ENCODE assay signal across 29 cellular contexts in the genomic region with DNA sequence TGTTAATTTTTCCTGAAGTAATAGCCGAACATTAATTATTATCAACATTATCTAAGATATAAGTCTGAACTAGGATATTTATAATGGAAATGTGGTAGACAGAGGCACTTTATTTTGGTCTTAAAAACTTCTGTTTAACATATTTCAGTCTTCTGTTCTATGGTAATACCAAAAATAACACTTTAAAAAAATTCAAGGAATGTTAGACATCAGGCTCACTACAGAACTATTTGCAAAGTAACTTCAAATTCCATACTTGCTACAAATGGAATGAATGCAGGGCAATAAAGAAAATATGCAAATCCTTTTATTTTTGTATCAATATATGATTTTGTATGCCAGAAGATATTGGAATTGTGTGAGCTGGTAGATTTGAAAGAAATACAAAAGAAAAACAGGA.
DNase-seq lines count a peak whose midpoint lies in the region; ATAC-seq and TF ChIP-seq lines count a peak whose summit lies in the region.
"Had no signal": no experiment of that assay in that cellular context is flagged by ENCODE, and none has a peak within 500 bp of the region (broad histone marks: within the 10 kb centered on the region; RNA-seq: fewer than 3 reads in every experiment).

No MANE protein-coding gene starts in this region.

- H3K9ac ChIP-seq in SK-N-SH (no peak overlapping the region), fibroblast of lung (ENCODE audit: insufficient read depth, low read length) (no peak overlapping the region), skeletal muscle satellite cell (ENCODE audit: low read depth, low read length) (peak overlapping the region; percentile 50)
- H3K9ac ChIP-seq: KMS-11, parathyroid adenoma had no signal

- DNase-seq in ELR (ENCODE audit: low read depth): peak; percentile 40
- DNase-seq in SK-N-SH: no peak
- DNase-seq in fibroblast of lung (ENCODE audit: low read depth in 2 of 2): peak in 1 of 2 donors; percentile 69
- no peak for DNase-seq in COR-L47 (lab: John Stamatoyannopoulos, UW)
- no peak for DNase-seq in stimulated activated CD4-positive, alpha-beta T cell treated with anti-CD3 and anti-CD28 coated beads, Interleukin-15, amount 100 ng/mL, for 24 hours
- DNase-seq: activated CD4-positive, alpha-beta memory T cell treated with anti-CD3 and anti-CD28 coated beads for 36 hours; activated CD4-positive, CD25-positive, alpha-beta regulatory T cell treated with anti-CD3 and anti-CD28 coated beads, Interleukin-2, amount 50 U/mL, for 72 hours; activated naive CD4-positive, alpha-beta T cell treated with Interleukin-2 at 50 U/mL for 16 hours; activated T-cell treated with anti-CD3 and anti-CD28 coated beads, Interleukin-2, amount 50 U/mL, for 72 hours; DND-41; effector CD4-positive, alpha-beta T cell; glutamatergic neuron; H9; islet precursor cell; left lung; NCI-H1417; NCI-H2029; NCI-H526; NK-92 treated with Interleukin-12 subunit alpha and Interleukin-12 subunit beta, amount 100 ng/mL, for 24 hours; PC-3; retina; stimulated activated CD4-positive, alpha-beta T cell treated with anti-CD3 and anti-CD28 coated beads, Interleukin-2, amount 100 ng/mL, for 48 hours; T-helper 2 cell; tibial artery had no signal

- H3K27me3 ChIP-seq in SK-N-SH (ENCODE audit: insufficient read depth): no peaks in the 10 kb centered on the region
- no peaks in the 10 kb centered on the region for H3K27me3 ChIP-seq in fibroblast of lung (ENCODE audit: control insufficient read depth, insufficient read depth, low read length)
- no peaks in the 10 kb centered on the region for H3K27me3 ChIP-seq in skeletal muscle satellite cell (ENCODE audit: control insufficient read depth, insufficient read depth, low read length)
- H3K27me3 ChIP-seq: breast epithelium, left lung, tibial artery had no signal

- no peaks in the 10 kb centered on the region for H3K9me2 ChIP-seq in SK-N-SH

- H3K79me2 ChIP-seq in SK-N-SH (ENCODE audit: insufficient read depth) (no peaks in the 10 kb centered on the region), fibroblast of lung (ENCODE audit: control insufficient read depth, insufficient read depth, low read length) (no peaks in the 10 kb centered on the region)
- H3K79me2 ChIP-seq: parathyroid adenoma had no signal

- H2AFZ ChIP-seq in SK-N-SH (ENCODE audit: low read depth) (no peak overlapping the region), fibroblast of lung (ENCODE audit: low read length) (no peak overlapping the region)
- H2AFZ ChIP-seq: parathyroid adenoma had no signal

- peaks cover 5% of the 10 kb centered on the region; the same call in 1 of the 2 replicates for H3K9me3 ChIP-seq in SK-N-SH
- no peaks in the 10 kb centered on the region for H3K9me3 ChIP-seq in fibroblast of lung (ENCODE audit: control insufficient read depth, insufficient read depth, low read depth, low read length)
- no peaks in the 10 kb centered on the region for H3K9me3 ChIP-seq in skeletal muscle satellite cell (replicated peaks; ENCODE audit: low read length)
- H3K9me3 ChIP-seq: tibial artery had no signal

- POLR2A ChIA-PET in SK-N-SH (lab: Yijun Ruan, JAX): no interaction called here

- H3K4me2 ChIP-seq in SK-N-SH: peak overlapping the region; percentile 5; the same call in 1 of the 2 replicates
- peak overlapping the region; percentile 15 for H3K4me2 ChIP-seq in fibroblast of lung (ENCODE audit: extremely low read depth, insufficient read depth, low read length)
- H3K4me2 ChIP-seq in skeletal muscle satellite cell (ENCODE audit: low read length): peak overlapping the region; percentile 2
- H3K4me2 ChIP-seq: KMS-11 had no signal

- no peak overlapping the region for H3K4me3 ChIP-seq in SK-N-SH (ENCODE audit: low read depth in 2 of 2, low read length in 1 of 2)
- H3K4me3 ChIP-seq in fibroblast of lung (replicated peaks in 1 of 4; ENCODE audit: control extremely low read depth in 1 of 4, insufficient read depth in 1 of 4, low read depth in 3 of 4, low read length in 4 of 4): no peak overlapping the region
- H3K4me3 ChIP-seq in skeletal muscle satellite cell (ENCODE audit: low read length): no peak overlapping the region
- H3K4me3 ChIP-seq: breast epithelium, left lung, tibial artery had no signal

- peaks cover 0 to 13% of the 10 kb centered on the region in 2 experiments; a peak in 2 of 4 replicates for H3K4me1 ChIP-seq in SK-N-SH (ENCODE audit: control insufficient read depth in 1 of 2, insufficient read depth in 2 of 2, low read depth in 1 of 2, low read length in 1 of 2)
- H3K4me1 ChIP-seq in fibroblast of lung (ENCODE audit: control insufficient read depth, extremely low read depth, insufficient read depth, low read length): peaks cover 5% of the 10 kb centered on the region
- peaks cover 40% of the 10 kb centered on the region for H3K4me1 ChIP-seq in skeletal muscle satellite cell (ENCODE audit: control insufficient read depth, insufficient read depth, low read length)
- H3K4me1 ChIP-seq: breast epithelium, left lung, parathyroid adenoma had no signal

- H3K36me3 ChIP-seq in SK-N-SH (replicated peaks in 1 of 2; ENCODE audit: control insufficient read depth in 1 of 2, insufficient read depth in 2 of 2, low read length in 1 of 2): no peaks in the 10 kb centered on the region
- H3K36me3 ChIP-seq in fibroblast of lung (ENCODE audit: control insufficient read depth, insufficient read depth, low read length): no peaks in the 10 kb centered on the region
- no peaks in the 10 kb centered on the region for H3K36me3 ChIP-seq in skeletal muscle satellite cell (ENCODE audit: insufficient read depth, low read length)
- H3K36me3 ChIP-seq: breast epithelium, left lung, tibial artery had no signal

- WGBS in SK-N-SH (ENCODE audit: low lambda C conversion rate): 72% methylated on average over 1 of the region's 1 CpG

- H3K27ac ChIP-seq in SK-N-SH (ENCODE audit: low read depth in 2 of 2, low read length in 1 of 2) (peak overlapping the region in 1 of 2 experiments; percentile 4; a peak in 1 of 4 replicates), fibroblast of lung (ENCODE audit: insufficient read depth, low read length) (no peak overlapping the region)
- H3K27ac ChIP-seq: breast epithelium, KMS-11, left lung, parathyroid adenoma, tibial artery had no signal

- H4K20me1 ChIP-seq in SK-N-SH (ENCODE audit: insufficient read depth) (no peaks in the 10 kb centered on the region), fibroblast of lung (ENCODE audit: control insufficient read depth, extremely low read depth, insufficient read depth, low read length) (no peaks in the 10 kb centered on the region)

- ATAC-seq in GM18498 (IDR thresholded peaks at IDR 0.05; ENCODE audit: unreplicated experiment): no peak
- ATAC-seq: activated T-cell treated with anti-CD3 and anti-CD28 coated beads, Interleukin-2, amount 50 U/mL, for 72 hours; left lung; PC-3 had no signal

- CTCF ChIA-PET in SK-N-SH (lab: Yijun Ruan, JAX): no interaction called here

- TF ChIP-seq CTCF in SK-N-SH (IDR thresholded peaks at IDR 0.05) (no peak), fibroblast of lung (conservative IDR thresholded peaks at IDR 0.05 in 1 of 2, IDR thresholded peaks at IDR 0.05 in 1 of 2; ENCODE audit: low read depth in 1 of 2, low read length in 2 of 2) (no peak)

- no peak for TF ChIP-seq RAD21 in SK-N-SH (IDR thresholded peaks at IDR 0.05; ENCODE audit: low read length)

- H3F3A ChIP-seq in SK-N-SH (replicated peaks; ENCODE audit: insufficient read depth): peaks cover 29% of the 10 kb centered on the region

- peak in 1 of 2 experiments; percentile 59; a peak in 1 of 4 replicates for TF ChIP-seq EP300 in SK-N-SH (IDR thresholded peaks at IDR 0.05; ENCODE audit: borderline replicate concordance in 1 of 2, low read depth in 1 of 2, low read length in 1 of 2)

TF ChIP-seq in SK-N-SH, 30 proteins besides CTCF, POLR2A, EP300 and RAD21:
- TF ChIP-seq SMC3 (IDR thresholded peaks at IDR 0.05; ENCODE audit: low read depth, low read length): no peak
- TF ChIP-seq FOSL2 (IDR thresholded peaks at IDR 0.05; ENCODE audit: borderline replicate concordance, low read depth): peak; percentile 17; the same call in 1 of the 2 replicates
- TF ChIP-seq POLR2AphosphoS5 (IDR thresholded peaks at IDR 0.05; ENCODE audit: low read depth, low read length): no peak
- TF ChIP-seq CHD2 (IDR thresholded peaks at IDR 0.05; ENCODE audit: low read length, partially characterized antibody): no peak
- TF ChIP-seq JUND (IDR thresholded peaks at IDR 0.05): peak; percentile 29
- TF ChIP-seq TCF12 (IDR thresholded peaks at IDR 0.05): peak; percentile 47; the same call in 1 of the 2 replicates
- TF ChIP-seq MEF2A (IDR thresholded peaks at IDR 0.05; ENCODE audit: borderline replicate concordance, low read depth): peak; percentile 62; the same call in 1 of the 2 replicates
- TF ChIP-seq GATA2 (CRISPR knock-in tag; IDR thresholded peaks at IDR 0.05): no peak
- no peak for TF ChIP-seq ELF1 (IDR thresholded peaks at IDR 0.05)
- TF ChIP-seq RCOR1 (IDR thresholded peaks at IDR 0.05; ENCODE audit: low read length): no peak
- peak; percentile 39; the same call in 1 of the 2 replicates for TF ChIP-seq TEAD4 (IDR thresholded peaks at IDR 0.05; ENCODE audit: borderline replicate concordance, insufficient read depth)
- peak; percentile 19; the same call in 1 of the 2 replicates for TF ChIP-seq NFIC (IDR thresholded peaks at IDR 0.05; ENCODE audit: borderline replicate concordance)
